Comparison of ENCODE assay signal across 1 cellular context in genomic region chr12:51403159-51403558, GRCh38.
TF ChIP-seq lines count a peak whose summit lies in the region.

No MANE protein-coding gene starts in this region.

TF ChIP-seq in HEK293, 187 proteins besides CTCF, POLR2A, EP300 and RAD21 (continued from another document):
- TF ChIP-seq ZNF404 (tag by site-specific recombination; IDR thresholded peaks at IDR 0.05) (no peak), ZNF10 (tag by site-specific recombination; IDR thresholded peaks at IDR 0.05) (no peak)
TF ChIP-seq in HEK293: peak in this region for 1.
